Comparison of ENCODE assay signal across 14 cellular contexts in genomic region chr10:131199646-131200045, GRCh38.
"Had no signal": no experiment of that assay in that cellular context is flagged by ENCODE, and none has a peak within 500 bp of the region (broad histone marks: within the 10 kb centered on the region; RNA-seq: fewer than 3 reads in every experiment).

No MANE protein-coding gene starts in this region.

- ATAC-seq: activated T-helper 17 cell treated with anti-CD3 and anti-CD28 coated beads, Interleukin-2, amount 50 U/mL, for 72 hours; gastroesophageal sphincter; left lobe of liver; mucosa of descending colon; naive thymus-derived CD4-positive, alpha-beta T cell; right cardiac atrium had no signal

- H3K36me3 ChIP-seq: gastroesophageal sphincter had no signal

- H3K36me3 Mint-ChIP-seq: naive thymus-derived CD4-positive, alpha-beta T cell had no signal

- H3K9me3 ChIP-seq: gastroesophageal sphincter had no signal

- H3K4me1 Mint-ChIP-seq: activated T-helper 17 cell treated with anti-CD3 and anti-CD28 coated beads, Interleukin-2, amount 50 U/mL, for 72 hours; naive thymus-derived CD4-positive, alpha-beta T cell had no signal

- H3K4me1 ChIP-seq: gastroesophageal sphincter had no signal

- DNase-seq: activated CD4-positive, alpha-beta T cell treated with anti-CD3 and anti-CD28 coated beads for 4 hours; activated naive CD4-positive, alpha-beta T cell treated with anti-CD3 and anti-CD28 coated beads, Interleukin-2, amount 50 U/mL, for 16 hours; naive thymus-derived CD4-positive, alpha-beta T cell; nucleus accumbens; right cardiac atrium; small intestine; stimulated activated CD4-positive, alpha-beta T cell treated with anti-CD3 and anti-CD28 coated beads, Interleukin-4, amount 100 ng/mL, for 4 hours; stimulated activated CD8-positive, alpha-beta memory T cell treated with anti-CD3 and anti-CD28 coated beads, Interleukin-4, amount 100 ng/mL, for 48 hours; T-helper 2 cell had no signal

- H3K27ac Mint-ChIP-seq: activated T-helper 17 cell treated with anti-CD3 and anti-CD28 coated beads, Interleukin-2, amount 50 U/mL, for 72 hours; naive thymus-derived CD4-positive, alpha-beta T cell; stimulated activated naive CD8-positive, alpha-beta T cell treated with anti-CD3 and anti-CD28 coated beads, Interleukin-15, Interleukin-2, amounts not matched to agents 100 ng/mL and 50 ng/mL, for 24 hours had no signal

- H3K4me3 ChIP-seq: gastroesophageal sphincter, mucosa of descending colon had no signal

- H3K4me3 Mint-ChIP-seq: activated T-helper 17 cell treated with anti-CD3 and anti-CD28 coated beads, Interleukin-2, amount 50 U/mL, for 72 hours; naive thymus-derived CD4-positive, alpha-beta T cell; stimulated activated naive CD8-positive, alpha-beta T cell treated with anti-CD3 and anti-CD28 coated beads, Interleukin-15, Interleukin-2, amounts not matched to agents 100 ng/mL and 50 ng/mL, for 24 hours had no signal

- H3K27ac ChIP-seq: gastroesophageal sphincter had no signal

- H3K27me3 Mint-ChIP-seq: stimulated activated naive CD8-positive, alpha-beta T cell treated with anti-CD3 and anti-CD28 coated beads, Interleukin-15, Interleukin-2, amounts not matched to agents 100 ng/mL and 50 ng/mL, for 24 hours had no signal

- H3K9me3 Mint-ChIP-seq: stimulated activated naive CD8-positive, alpha-beta T cell treated with anti-CD3 and anti-CD28 coated beads, Interleukin-15, Interleukin-2, amounts not matched to agents 100 ng/mL and 50 ng/mL, for 24 hours had no signal
